In genomic region chr19:14367016-14367415, GRCh38 we compare ENCODE assay signal across 10 cellular contexts. TPM values are rescaled to one million over a fixed set of nuclear protein-coding genes. Genes with fewer than 3 reads are reported as not detected.
DNase-seq lines count a peak whose midpoint lies in the region; ATAC-seq and TF ChIP-seq lines count a peak whose summit lies in the region.
"Had no signal": no experiment of that assay in that cellular context is flagged by ENCODE, and none has a peak within 500 bp of the region (broad histone marks: within the 10 kb centered on the region; RNA-seq: fewer than 3 reads in every experiment).

No MANE protein-coding gene starts in this region.

- TF ChIP-seq CTCF in CD14-positive monocyte (IDR thresholded peaks at IDR 0.05) (no peak), right lobe of liver (IDR thresholded peaks at IDR 0.05) (no peak)

- H3K36me3 Mint-ChIP-seq in CD14-positive monocyte = peaks cover 0 to 2% of the 10 kb centered on the region in 2 donors
- H3K36me3 Mint-ChIP-seq in activated T-helper 2 cell treated with anti-CD3 and anti-CD28 coated beads, Interferon-gamma antibody, Interleukin-2, Interleukin-4, amounts not matched to agents 10 μg/mL and 5 μg/mL and 100 μg/mL, durations not matched to agents 14 hours and 24 hours and 36 hours (ENCODE audit: low read depth) = no peaks in the 10 kb centered on the region
- H3K36me3 Mint-ChIP-seq in naive thymus-derived CD4-positive, alpha-beta T cell = peaks cover 0 to 11% (median 0%) of the 10 kb centered on the region in 5 donors

- no peaks in the 10 kb centered on the region for H3K9me3 ChIP-seq in naive thymus-derived CD4-positive, alpha-beta T cell (ENCODE audit: control insufficient read depth in 2 of 3, low read length in 3 of 3)
- H3K9me3 ChIP-seq in right lobe of liver = no peaks in the 10 kb centered on the region

- POLR2A ChIA-PET in naive thymus-derived CD4-positive, alpha-beta T cell (lab: Charles Lee) = interaction anchor here (0.6 to 23.0 kb wide), 9 partner anchors 9 to 1574 kb away, joined by 3 to 433 read pairs (median 5); partner anchors contain the start of gene ADGRE5

- peak overlapping the region; percentile 99 for H3K27ac ChIP-seq in naive thymus-derived CD4-positive, alpha-beta T cell (ENCODE audit: low read depth, low read length)
- H3K27ac ChIP-seq in right lobe of liver = no peak overlapping the region

- H3K9me3 Mint-ChIP-seq in CD14-positive monocyte = peaks cover 0 to 2% (median 0%) of the 10 kb centered on the region in 7 donors
- H3K9me3 Mint-ChIP-seq in activated T-helper 2 cell treated with anti-CD3 and anti-CD28 coated beads, Interferon-gamma antibody, Interleukin-2, Interleukin-4, amounts not matched to agents 10 μg/mL and 5 μg/mL and 100 μg/mL, durations not matched to agents 14 hours and 24 hours and 36 hours = no peaks in the 10 kb centered on the region
- H3K9me3 Mint-ChIP-seq in naive thymus-derived CD4-positive, alpha-beta T cell = peaks cover 0 to 2% (median 0%) of the 10 kb centered on the region in 11 donors

- CTCF ChIA-PET in naive thymus-derived CD4-positive, alpha-beta T cell (lab: Charles Lee) = interaction anchor here (2.0 to 6.6 kb wide), 4 partner anchors 12 to 38 kb away, joined by 7 to 82 read pairs (median 9); partner anchors contain the start of gene ADGRE5

- peaks cover 0 to 7% (median 3%) of the 10 kb centered on the region in 3 donors for H3K27me3 Mint-ChIP-seq in CD14-positive monocyte (ENCODE audit: low read depth in 3 of 3)
- no peaks in the 10 kb centered on the region for H3K27me3 Mint-ChIP-seq in activated T-helper 2 cell treated with anti-CD3 and anti-CD28 coated beads, Interferon-gamma antibody, Interleukin-2, Interleukin-4, amounts not matched to agents 10 μg/mL and 5 μg/mL and 100 μg/mL, durations not matched to agents 14 hours and 24 hours and 36 hours (ENCODE audit: low read depth)
- no peaks in the 10 kb centered on the region for H3K27me3 Mint-ChIP-seq in naive thymus-derived CD4-positive, alpha-beta T cell

- peaks cover 57 to 81% of the 10 kb centered on the region in 2 donors for H3K4me1 ChIP-seq in naive thymus-derived CD4-positive, alpha-beta T cell (ENCODE audit: control insufficient read depth in 2 of 2, insufficient read depth in 2 of 2, low read length in 2 of 2)
- no peaks in the 10 kb centered on the region for H3K4me1 ChIP-seq in right lobe of liver

- WGBS in right lobe of liver (ENCODE audit: insufficient coverage, low coverage, low lambda C conversion rate, missing lambda C conversion rate) = 91% methylated on average over 9 of the region's 10 CpGs

- H3K27ac Mint-ChIP-seq in CD14-positive monocyte = peak overlapping the region; percentile 91 to 98 (median 95)
- peak overlapping the region; percentile 96 for H3K27ac Mint-ChIP-seq in activated T-helper 2 cell treated with anti-CD3 and anti-CD28 coated beads, Interferon-gamma antibody, Interleukin-2, Interleukin-4, amounts not matched to agents 10 μg/mL and 5 μg/mL and 100 μg/mL, durations not matched to agents 14 hours and 24 hours and 36 hours
- H3K27ac Mint-ChIP-seq in naive thymus-derived CD4-positive, alpha-beta T cell = peak overlapping the region; percentile 93 to 100 (median 98)

- intact Hi-C loops in CD14-positive monocyte (cut with micrococcal nuclease) = no loop called here
- intact Hi-C loops in activated T-helper 2 cell treated with anti-CD3 and anti-CD28 coated beads, Interferon-gamma antibody, Interleukin-2, Interleukin-4, amounts not matched to agents 10 μg/mL and 5 μg/mL and 100 μg/mL, durations not matched to agents 14 hours and 24 hours and 36 hours (cut with micrococcal nuclease) = loop anchor here (5.0 kb wide), 1 partner anchor 230 kb away; the partner anchor contains the start of gene ASF1B
- intact Hi-C loops in naive thymus-derived CD4-positive, alpha-beta T cell (cut with micrococcal nuclease) = loop anchor here (5.0 to 10.0 kb wide), 4 partner anchors 140 to 1585 kb away; partner anchors contain the start of genes IER2 (in 1 of the 2), JUNB (in 1 of the 2) and STX10 (in 1 of the 2)
- intact Hi-C loops in right lobe of liver (cut with DNase I) = no loop called here

- peaks cover 78% of the 10 kb centered on the region for H3K4me1 Mint-ChIP-seq in CD14-positive monocyte
- peaks cover 61% of the 10 kb centered on the region for H3K4me1 Mint-ChIP-seq in activated T-helper 2 cell treated with anti-CD3 and anti-CD28 coated beads, Interferon-gamma antibody, Interleukin-2, Interleukin-4, amounts not matched to agents 10 μg/mL and 5 μg/mL and 100 μg/mL, durations not matched to agents 14 hours and 24 hours and 36 hours (ENCODE audit: low read depth)
- H3K4me1 Mint-ChIP-seq in naive thymus-derived CD4-positive, alpha-beta T cell = peaks cover 53 to 81% (median 65%) of the 10 kb centered on the region in 7 donors

- no peaks in the 10 kb centered on the region for H3K36me3 ChIP-seq in naive thymus-derived CD4-positive, alpha-beta T cell (ENCODE audit: control insufficient read depth in 2 of 3, insufficient read depth in 3 of 3, low read length in 3 of 3)
- H3K36me3 ChIP-seq in right lobe of liver = no peaks in the 10 kb centered on the region

- H3K27me3 ChIP-seq in naive thymus-derived CD4-positive, alpha-beta T cell (ENCODE audit: control insufficient read depth in 2 of 2, insufficient read depth in 2 of 2, low read length in 2 of 2) = no peaks in the 10 kb centered on the region
- H3K27me3 ChIP-seq in right lobe of liver = no peaks in the 10 kb centered on the region

- ATAC-seq in HG02798 (IDR thresholded peaks at IDR 0.05; ENCODE audit: poor library complexity, unreplicated experiment) (peak; percentile 3), GM19324 (IDR thresholded peaks at IDR 0.05; ENCODE audit: low FRiP score, unreplicated experiment) (no peak), right lobe of liver (no peak)
- no peak for ATAC-seq in naive thymus-derived CD4-positive, alpha-beta T cell

- DNase-seq in CD14-positive monocyte (ENCODE audit: low spot score) = no peak
- no peak for DNase-seq in activated T-helper 2 cell treated with anti-CD3 and anti-CD28 coated beads, Interferon-gamma antibody, Interleukin-2, Interleukin-4, amounts not matched to agents 10 μg/mL and 5 μg/mL and 100 μg/mL, durations not matched to agents 14 hours and 24 hours and 36 hours (ENCODE audit: low spot score)
- DNase-seq in naive thymus-derived CD4-positive, alpha-beta T cell = peak in 1 of 9 donors; percentile 17
- DNase-seq in NCI-H2196 treated with DMSO at 0.1 percent for 48 hours (lab: John Stamatoyannopoulos, UW; ENCODE audit: unreplicated experiment) = no peak
- DNase-seq in right lobe of liver = no peak
- no peak for DNase-seq in effector CD4-positive, alpha-beta T cell
- DNase-seq: GF-D8, NCI-H1105 had no signal

- H3K4me3 ChIP-seq in naive thymus-derived CD4-positive, alpha-beta T cell (ENCODE audit: low read length) = no peak overlapping the region
- no peak overlapping the region for H3K4me3 ChIP-seq in right lobe of liver

- H3K4me3 Mint-ChIP-seq in CD14-positive monocyte = no peak overlapping the region
- no peak overlapping the region for H3K4me3 Mint-ChIP-seq in activated T-helper 2 cell treated with anti-CD3 and anti-CD28 coated beads, Interferon-gamma antibody, Interleukin-2, Interleukin-4, amounts not matched to agents 10 μg/mL and 5 μg/mL and 100 μg/mL, durations not matched to agents 14 hours and 24 hours and 36 hours (ENCODE audit: low read depth)
- peak overlapping the region in 9 of 10 donors; percentile 54 to 90 (median 78) for H3K4me3 Mint-ChIP-seq in naive thymus-derived CD4-positive, alpha-beta T cell

- no peak for TF ChIP-seq POLR2A in right lobe of liver (IDR thresholded peaks at IDR 0.05)

RNA-seq across cellular contexts. Expression of gene ADGRE5, which starts 14.2 kb away (rescaled TPM):
- polyA plus RNA-seq in CD14-positive monocyte = 100 to 1,000 TPM; 259 to 279 TPM
- total RNA-seq in activated T-helper 2 cell treated with anti-CD3 and anti-CD28 coated beads, Interferon-gamma antibody, Interleukin-2, Interleukin-4, amounts not matched to agents 10 μg/mL and 5 μg/mL and 100 μg/mL, durations not matched to agents 14 hours and 24 hours and 36 hours = 177 and 183 TPM in 2 replicates
- total RNA-seq in naive thymus-derived CD4-positive, alpha-beta T cell = 1,000 to 10,000 TPM in 1 of 5 experiments, 100 to 1,000 TPM in 4; 128 to 1,529 (median 215) TPM
- polyA plus RNA-seq in naive thymus-derived CD4-positive, alpha-beta T cell = 100 to 1,000 TPM; 122 to 214 TPM
- 10 to 100 TPM in 5 of 6 experiments, 1 to 10 TPM in 1; 7.9 to 21.5 (median 15.3) TPM for total RNA-seq in right lobe of liver

RNA-seq across cellular contexts. Expression of gene DDX39A, which starts 52.1 kb away (rescaled TPM):
- 10 to 100 TPM; 78.7 to 83.5 TPM for polyA plus RNA-seq in CD14-positive monocyte
- 268 TPM in 2 replicates for total RNA-seq in activated T-helper 2 cell treated with anti-CD3 and anti-CD28 coated beads, Interferon-gamma antibody, Interleukin-2, Interleukin-4, amounts not matched to agents 10 μg/mL and 5 μg/mL and 100 μg/mL, durations not matched to agents 14 hours and 24 hours and 36 hours
- total RNA-seq in naive thymus-derived CD4-positive, alpha-beta T cell = 100 to 1,000 TPM; 135 to 288 (median 215) TPM
- polyA plus RNA-seq in naive thymus-derived CD4-positive, alpha-beta T cell = 100 to 1,000 TPM in 1 of 2 donors, 10 to 100 TPM in 1; 98.6 to 134 TPM
- 10 to 100 TPM; 12.9 to 34.5 (median 24.6) TPM for total RNA-seq in right lobe of liver

Comparison
In these comparisons a context has a peak if more than half of its experiments do, and no peak if none do; other contexts are left out.
1. H3K4me3 Mint-ChIP-seq: peak in naive thymus-derived CD4-positive, alpha-beta T cell (9 of 10); none in CD14-positive monocyte (0 of 2) and activated T-helper 2 cell treated with anti-CD3 and anti-CD28 coated beads, Interferon-gamma antibody, Interleukin-2, Interleukin-4, amounts not matched to agents 10 μg/mL and 5 μg/mL and 100 μg/mL, durations not matched to agents 14 hours and 24 hours and 36 hours (single experiment).
2. intact Hi-C loops: an anchor here in activated T-helper 2 cell treated with anti-CD3 and anti-CD28 coated beads, Interferon-gamma antibody, Interleukin-2, Interleukin-4, amounts not matched to agents 10 μg/mL and 5 μg/mL and 100 μg/mL, durations not matched to agents 14 hours and 24 hours and 36 hours (5.0 kb wide) and naive thymus-derived CD4-positive, alpha-beta T cell (5.0 to 10.0 kb wide); none called in CD14-positive monocyte and right lobe of liver.
3. Peak in every context shown above with its lines, with median percentiles within 50 percentile points of each other: H3K27ac Mint-ChIP-seq.